ENCODE assay signal across 9 cellular contexts in the genomic region with DNA sequence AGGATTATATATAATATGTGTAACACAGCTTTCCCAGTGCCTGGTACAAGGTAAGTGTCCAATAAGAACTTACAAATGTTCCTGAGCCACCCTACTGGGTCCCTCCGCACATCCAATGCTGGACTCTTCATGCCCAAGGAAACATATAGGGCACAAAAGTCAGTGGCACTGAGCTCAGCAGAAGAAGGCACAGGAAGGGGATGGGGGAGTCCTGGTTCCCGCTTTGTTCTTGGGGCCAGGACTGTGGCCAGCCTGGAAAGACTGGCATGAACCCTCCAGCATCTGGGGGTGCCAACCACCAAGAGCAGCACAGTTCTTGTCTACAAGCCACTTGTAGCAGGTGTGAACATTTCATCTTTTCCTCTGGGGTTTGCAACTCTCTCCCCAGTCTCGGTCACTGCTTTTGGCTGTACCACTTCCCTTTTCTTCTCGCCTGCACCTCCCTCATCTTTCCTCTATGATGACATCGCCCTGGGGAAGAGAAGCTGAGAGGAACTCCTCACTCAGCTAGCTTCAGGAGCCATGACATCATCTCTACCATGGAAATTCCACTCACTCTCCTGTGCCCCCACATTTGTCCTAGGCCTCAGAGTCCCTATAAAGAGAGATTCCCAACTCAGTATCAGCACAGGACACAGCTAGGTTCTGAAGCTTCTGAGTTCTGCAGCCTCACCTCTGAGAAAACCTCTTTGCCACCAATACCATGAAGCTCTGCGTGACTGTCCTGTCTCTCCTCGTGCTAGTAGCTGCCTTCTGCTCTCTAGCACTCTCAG. TPM values are rescaled to one million over a fixed set of nuclear protein-coding genes. Genes with fewer than 3 reads are reported as not detected.
A peak's percentile ranks its signal among the peaks of the same experiment; 100 is the strongest.
DNase-seq lines count a peak whose midpoint lies in the region; ATAC-seq and TF ChIP-seq lines count a peak whose summit lies in the region.
"Not testable (repeated sequence)": the region's sequence is repeated elsewhere in the genome, so short reads cannot be mapped to it uniquely, and the experiment has no call there.
"Had no signal": no experiment of that assay in that cellular context is flagged by ENCODE, and none has a peak within 500 bp of the region (broad histone marks: within the 10 kb centered on the region; RNA-seq: fewer than 3 reads in every experiment).

CCL4L2 (plus strand) TSS at position 625 of the 773 bp plus-strand sequence.

- H3K36me3 Mint-ChIP-seq in activated T-cell treated with anti-CD3 and anti-CD28 coated beads, Interleukin-2, amount 50 U/mL, for 24 hours (ENCODE audit: low read depth), result not testable (repeated sequence)

- peaks cover 20% of the 10 kb centered on the region for H3K27me3 Mint-ChIP-seq in activated T-cell treated with anti-CD3 and anti-CD28 coated beads, Interleukin-2, amount 50 U/mL, for 24 hours

- H3K4me1 ChIP-seq in thoracic aorta (ENCODE audit: control insufficient read depth in 1 of 2, low read depth in 2 of 2), result not testable (repeated sequence)

- ATAC-seq in GM18511 (IDR thresholded peaks at IDR 0.05; ENCODE audit: unreplicated experiment) (peak; percentile 80), GM19467 (IDR thresholded peaks at IDR 0.05; ENCODE audit: unreplicated experiment) (peak; percentile 63), HG02798 (IDR thresholded peaks at IDR 0.05; ENCODE audit: poor library complexity, unreplicated experiment) (peak; percentile 73), HG03432 (IDR thresholded peaks at IDR 0.05; ENCODE audit: unreplicated experiment) (peak; percentile 71), left lobe of liver (peak; percentile 55), thoracic aorta (ENCODE audit: insufficient number of reproducible peaks, low FRiP score, low read depth) (peak; percentile 17)

- not testable (repeated sequence) for H3K36me3 ChIP-seq in thoracic aorta

- H3K9me3 ChIP-seq in thoracic aorta, result not testable (repeated sequence)

- not testable (repeated sequence) for H3K27me3 ChIP-seq in thoracic aorta (replicated peaks; ENCODE audit: insufficient read depth)

- not testable (repeated sequence) for H3K9me3 Mint-ChIP-seq in activated T-cell treated with anti-CD3 and anti-CD28 coated beads, Interleukin-2, amount 50 U/mL, for 24 hours

- peak within 1 kb of the TSS; percentile 73 for H3K27ac Mint-ChIP-seq in activated T-cell treated with anti-CD3 and anti-CD28 coated beads, Interleukin-2, amount 50 U/mL, for 24 hours

- H3K4me3 Mint-ChIP-seq in activated T-cell treated with anti-CD3 and anti-CD28 coated beads, Interleukin-2, amount 50 U/mL, for 24 hours, result peak within 1 kb of the TSS; percentile 57

- H3K4me3 ChIP-seq in thoracic aorta, result not testable (repeated sequence)

- peak; percentile 90 for DNase-seq in NOMO-1 treated with dmso at 0.1 percent for 144 hours (lab: John Stamatoyannopoulos, UW; ENCODE audit: unreplicated experiment)
- not testable (repeated sequence) for DNase-seq in activated T-cell treated with anti-CD3 and anti-CD28 coated beads, Interleukin-2, amount 50 U/mL, for 24 hours; left lobe of liver (ENCODE audit: low spot score); thoracic aorta (ENCODE audit: low spot score)

- H3K4me1 Mint-ChIP-seq in activated T-cell treated with anti-CD3 and anti-CD28 coated beads, Interleukin-2, amount 50 U/mL, for 24 hours (ENCODE audit: low read depth), result peaks cover 15% of the 10 kb centered on the region

- H3K27ac ChIP-seq in thoracic aorta, result not testable (repeated sequence)

- not testable (repeated sequence) for TF ChIP-seq CTCF in thoracic aorta (IDR thresholded peaks at IDR 0.05)

RNA-seq across cellular contexts. Expression of gene CCL4L2, which starts in this region (rescaled TPM):
- total RNA-seq in left lobe of liver (not detected), thoracic aorta (under 1 TPM in 1 of 2 donors, not detected in 1; 0.41 TPM)
- total RNA-seq: mesothelial cell of epicardium had no signal

Comparison
In these comparisons a context has a peak if more than half of its experiments do, and no peak if none do; other contexts are left out.
1. Peak in ATAC-seq in left lobe of liver; RNA of the gene not detected or under 1 TPM.
2. Peak in ATAC-seq in thoracic aorta; RNA of the gene not detected or under 1 TPM.
3. ATAC-seq: peak in every context shown above with its lines; median percentile 80 in GM18511; 73 in HG02798; 71 in HG03432; 63 in GM19467; 55 in left lobe of liver; 17 in thoracic aorta.